In genomic region chr13:43246382-43246781, GRCh38 we compare ENCODE assay signal across 21 cellular contexts.
DNase-seq lines count a peak whose midpoint lies in the region; ATAC-seq and TF ChIP-seq lines count a peak whose summit lies in the region.
"Had no signal": no experiment of that assay in that cellular context is flagged by ENCODE, and none has a peak within 500 bp of the region (broad histone marks: within the 10 kb centered on the region; RNA-seq: fewer than 3 reads in every experiment).

No MANE protein-coding gene starts in this region.

- ATAC-seq in PC-3 (no peak), HG02623 (IDR thresholded peaks at IDR 0.05; ENCODE audit: unreplicated experiment) (no peak), HG03469 (IDR thresholded peaks at IDR 0.05; ENCODE audit: unreplicated experiment) (no peak), GM18873 (IDR thresholded peaks at IDR 0.05; ENCODE audit: low FRiP score, unreplicated experiment) (no peak)
- ATAC-seq: Panc1 had no signal

- H3K4me1 Mint-ChIP-seq in immature natural killer cell: peaks cover 2 to 17% of the 10 kb centered on the region in 2 donors
- H3K4me1 Mint-ChIP-seq: CD4-positive, CD25-positive, alpha-beta regulatory T cell had no signal

- H3F3A ChIP-seq in PC-3 (ENCODE audit: low read length, unreplicated experiment): no peaks in the 10 kb centered on the region

- H3K4me3 ChIP-seq in PC-3 (ENCODE audit: low read length): no peak overlapping the region
- H3K4me3 ChIP-seq: BLaER1, HAP-1, SK-N-MC had no signal

- peak overlapping the region; percentile 80; the same call in 1 of the 2 replicates for H3K27ac ChIP-seq in PC-3 (ENCODE audit: low read length)
- H3K27ac ChIP-seq: BLaER1, RWPE1, SK-N-MC had no signal

- CTCF ChIA-PET in PC-3 (lab: Charles Lee): no interaction called here

- H3K4me3 Mint-ChIP-seq in immature natural killer cell: no peak overlapping the region
- H3K4me3 Mint-ChIP-seq: CD4-positive, CD25-positive, alpha-beta regulatory T cell had no signal

- H3K27me3 ChIP-seq in PC-3 (ENCODE audit: low read length): no peaks in the 10 kb centered on the region
- H3K27me3 ChIP-seq: BLaER1 had no signal

- peaks cover 24% of the 10 kb centered on the region for H3K4me1 ChIP-seq in PC-3 (ENCODE audit: insufficient read depth, low read length)
- H3K4me1 ChIP-seq: HAP-1 had no signal

- no peaks in the 10 kb centered on the region for H3K36me3 ChIP-seq in PC-3 (ENCODE audit: low read depth, low read length)
- H3K36me3 ChIP-seq: BLaER1, HAP-1 had no signal

- H3K9me2 ChIP-seq in PC-3 (replicated peaks; ENCODE audit: low read length): no peaks in the 10 kb centered on the region

- H3K9me3 ChIP-seq in PC-3 (ENCODE audit: low read length): no peaks in the 10 kb centered on the region
- H3K9me3 ChIP-seq: BLaER1, HAP-1 had no signal

- H3K4me2 ChIP-seq in PC-3 (ENCODE audit: low read length): no peak overlapping the region
- H3K4me2 ChIP-seq: BLaER1 had no signal

- H4K20me1 ChIP-seq in PC-3 (ENCODE audit: low read length): no peaks in the 10 kb centered on the region
- H4K20me1 ChIP-seq: BLaER1 had no signal

- no peaks in the 10 kb centered on the region for H3K36me3 Mint-ChIP-seq in immature natural killer cell
- H3K36me3 Mint-ChIP-seq: CD4-positive, CD25-positive, alpha-beta regulatory T cell had no signal

- H3K9me3 Mint-ChIP-seq in immature natural killer cell: no peaks in the 10 kb centered on the region

- intact Hi-C loops in PC-3 (cut with micrococcal nuclease): loop anchor here (5.0 kb wide), 1 partner anchor 46 kb away; no protein-coding TSS in a partner anchor

- peaks cover 1 to 3% (median 2%) of the 10 kb centered on the region in 3 donors for H3K27me3 Mint-ChIP-seq in immature natural killer cell (ENCODE audit: low read depth in 3 of 3)

- POLR2A ChIA-PET in PC-3 (lab: Charles Lee; ENCODE audit: unreplicated experiment): no interaction called here

- no peak overlapping the region for H3K27ac Mint-ChIP-seq in immature natural killer cell
- H3K27ac Mint-ChIP-seq: CD4-positive, CD25-positive, alpha-beta regulatory T cell had no signal

- no peak for TF ChIP-seq CTCF in PC-3 (conservative IDR thresholded peaks at IDR 0.05; ENCODE audit: low read depth, low read length)

- no peak overlapping the region for H3K9ac ChIP-seq in PC-3 (ENCODE audit: low read length)
- H3K9ac ChIP-seq: BLaER1 had no signal

- no peaks in the 10 kb centered on the region for H3K79me2 ChIP-seq in PC-3 (ENCODE audit: low read length)

- DNase-seq in EL: peak; percentile 16
- peak; percentile 25 for DNase-seq in HT1080 (ENCODE audit: low read depth)
- DNase-seq in PC-3: no peak
- DNase-seq in immature natural killer cell: peak; percentile 0 to 15 (median 6)
- DNase-seq: CD4-positive, CD25-positive, alpha-beta regulatory T cell; DMS153; GOT3; Karpas-422; NCI-H2029; NCI-H446 treated with DMSO at 0.1 percent for 48 hours; NCI-H526; NCI-H82; SIG-M5 had no signal

- BruUV-seq in PC-3 (replicated peaks; lab: Mats Ljungman, UMichigan): no TSS peak

- H2AFZ ChIP-seq in PC-3 (ENCODE audit: low read length): no peak overlapping the region
